ENCODE assay signal across 8 cellular contexts in genomic region chr6:39724787-39725631, GRCh38. TPM values are rescaled to one million over a fixed set of nuclear protein-coding genes. Genes with fewer than 3 reads are reported as not detected.
A peak's percentile ranks its signal among the peaks of the same experiment; 100 is the strongest.
DNase-seq lines count a peak whose midpoint lies in the region; ATAC-seq and TF ChIP-seq lines count a peak whose summit lies in the region.

A gene with protein sequence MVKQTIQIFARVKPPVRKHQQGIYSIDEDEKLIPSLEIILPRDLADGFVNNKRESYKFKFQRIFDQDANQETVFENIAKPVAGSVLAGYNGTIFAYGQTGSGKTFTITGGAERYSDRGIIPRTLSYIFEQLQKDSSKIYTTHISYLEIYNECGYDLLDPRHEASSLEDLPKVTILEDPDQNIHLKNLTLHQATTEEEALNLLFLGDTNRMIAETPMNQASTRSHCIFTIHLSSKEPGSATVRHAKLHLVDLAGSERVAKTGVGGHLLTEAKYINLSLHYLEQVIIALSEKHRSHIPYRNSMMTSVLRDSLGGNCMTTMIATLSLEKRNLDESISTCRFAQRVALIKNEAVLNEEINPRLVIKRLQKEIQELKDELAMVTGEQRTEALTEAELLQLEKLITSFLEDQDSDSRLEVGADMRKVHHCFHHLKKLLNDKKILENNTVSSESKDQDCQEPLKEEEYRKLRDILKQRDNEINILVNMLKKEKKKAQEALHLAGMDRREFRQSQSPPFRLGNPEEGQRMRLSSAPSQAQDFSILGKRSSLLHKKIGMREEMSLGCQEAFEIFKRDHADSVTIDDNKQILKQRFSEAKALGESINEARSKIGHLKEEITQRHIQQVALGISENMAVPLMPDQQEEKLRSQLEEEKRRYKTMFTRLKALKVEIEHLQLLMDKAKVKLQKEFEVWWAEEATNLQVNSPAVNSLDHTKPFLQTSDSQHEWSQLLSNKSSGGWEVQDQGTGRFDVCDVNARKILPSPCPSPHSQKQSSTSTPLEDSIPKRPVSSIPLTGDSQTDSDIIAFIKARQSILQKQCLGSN (minus strand): TSS chr6:39725408. CDS start chr6:39725310, 98 bp downstream.

- H3K4me2 ChIP-seq in KMS-11: peak within 1 kb of the TSS; percentile 62

- peak within 1 kb of the TSS; percentile 62 for H3K9ac ChIP-seq in KMS-11

- peak; percentile 94 for DNase-seq in DMS114 treated with DMSO at 0.1 percent for 48 hours (lab: John Stamatoyannopoulos, UW; ENCODE audit: unreplicated experiment)
- peak; percentile 82 for DNase-seq in SHP77 treated with DMSO at 0.1 percent for 48 hours (lab: John Stamatoyannopoulos, UW)
- peak; percentile 77 to 84 for DNase-seq in activated naive CD4-positive, alpha-beta T cell treated with anti-CD3 and anti-CD28 coated beads, Interleukin-2, amount 50 U/mL, for 72 hours (ENCODE audit: low spot score in 2 of 2)
- DNase-seq in glomerular visceral epithelial cell (ENCODE audit: extremely low spot score): peak; percentile 91
- peak; percentile 68 to 97 (median 93) for DNase-seq in nucleus accumbens (lab: John Stamatoyannopoulos, UW)
- DNase-seq in substantia nigra (lab: John Stamatoyannopoulos, UW): peak; percentile 64 to 97 (median 92)

- no peaks in the 10 kb centered on the region for H3K79me2 ChIP-seq in KMS-11 (ENCODE audit: insufficient read depth, low read depth)

- H3K4me3 ChIP-seq in KMS-11 (IDR thresholded peaks at IDR 0.05; ENCODE audit: insufficient read depth, low read depth, low read length): no peak within 1 kb of the TSS

- TF ChIP-seq CTCF in KMS-11 (conservative IDR thresholded peaks at IDR 0.05; ENCODE audit: low read depth, low read length): no peak

- no peaks in the 10 kb centered on the region for H3K36me3 Mint-ChIP-seq in activated naive CD4-positive, alpha-beta T cell treated with anti-CD3 and anti-CD28 coated beads, Interleukin-2, amount 50 U/mL, for 72 hours

- peak within 1 kb of the TSS; percentile 96 for H2AFZ ChIP-seq in KMS-11 (ENCODE audit: low read depth)

- peak; percentile 99 for ATAC-seq in GM21717 (IDR thresholded peaks at IDR 0.05; ENCODE audit: unreplicated experiment)
- peak; percentile 99 for ATAC-seq in activated naive CD4-positive, alpha-beta T cell treated with anti-CD3 and anti-CD28 coated beads, Interleukin-2, amount 50 U/mL, for 72 hours

- no peaks in the 10 kb centered on the region for H4K20me1 ChIP-seq in KMS-11 (ENCODE audit: insufficient read depth)

- peaks cover 4% of the 10 kb centered on the region for H3K4me1 ChIP-seq in KMS-11 (ENCODE audit: low read depth, poor library complexity, severe bottlenecking)

- H3K36me3 ChIP-seq in KMS-11 (ENCODE audit: insufficient read depth): no peaks in the 10 kb centered on the region

- peak within 1 kb of the TSS; percentile 82 to 94 for H3K27ac Mint-ChIP-seq in activated naive CD4-positive, alpha-beta T cell treated with anti-CD3 and anti-CD28 coated beads, Interleukin-2, amount 50 U/mL, for 72 hours

- peaks cover 0 to 3% of the 10 kb centered on the region in 2 donors for H3K9me3 Mint-ChIP-seq in activated naive CD4-positive, alpha-beta T cell treated with anti-CD3 and anti-CD28 coated beads, Interleukin-2, amount 50 U/mL, for 72 hours

- H3K27ac ChIP-seq in KMS-11 (peak within 1 kb of the TSS; percentile 20; the same call in 1 of the 2 replicates), substantia nigra (ENCODE audit: low read depth, low read length, poor library complexity, severe bottlenecking) (peak within 1 kb of the TSS; percentile 98)

- no peaks in the 10 kb centered on the region for H3K27me3 ChIP-seq in KMS-11 (ENCODE audit: insufficient read depth, low read depth)

RNA-seq across cellular contexts. Expression of the gene that starts here (rescaled TPM):
- total RNA-seq in activated naive CD4-positive, alpha-beta T cell treated with anti-CD3 and anti-CD28 coated beads, Interleukin-2, amount 50 U/mL, for 72 hours: under 1 TPM; 0.16 to 0.29 TPM

Comparison
In these comparisons a context has a peak if more than half of its experiments do, and no peak if none do; other contexts are left out.
1. Peak in DNase-seq and ATAC-seq in activated naive CD4-positive, alpha-beta T cell treated with anti-CD3 and anti-CD28 coated beads, Interleukin-2, amount 50 U/mL, for 72 hours; RNA of the gene not detected or under 1 TPM.